Comparison of ENCODE assay signal across 21 cellular contexts in the genomic region with DNA sequence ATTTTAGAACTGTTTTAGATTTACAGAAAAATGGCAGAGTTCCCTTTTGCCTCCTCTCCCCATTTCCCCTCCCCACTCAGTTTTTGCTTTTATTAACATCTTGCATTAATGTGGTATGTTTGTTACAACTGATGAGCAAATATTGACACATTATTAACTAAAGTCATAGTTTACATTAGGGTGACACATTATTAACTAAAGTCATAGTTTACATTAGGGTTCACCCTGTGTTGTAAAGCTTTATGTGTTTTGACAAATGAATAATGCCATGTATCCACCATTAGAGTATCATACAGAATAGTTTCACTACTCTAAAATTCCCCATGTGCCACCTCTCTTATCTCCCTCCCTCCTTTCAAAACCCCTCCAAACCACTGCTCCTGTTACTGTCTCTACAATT.
DNase-seq lines count a peak whose midpoint lies in the region; ATAC-seq and TF ChIP-seq lines count a peak whose summit lies in the region.
"Had no signal": no experiment of that assay in that cellular context is flagged by ENCODE, and none has a peak within 500 bp of the region (broad histone marks: within the 10 kb centered on the region; RNA-seq: fewer than 3 reads in every experiment).

No MANE protein-coding gene starts in this region.

- no peaks in the 10 kb centered on the region for H3K9me2 ChIP-seq in SK-N-SH

- CTCF ChIA-PET in SK-N-SH (lab: Yijun Ruan, JAX) = no interaction called here

- no peaks in the 10 kb centered on the region for H3K4me1 Mint-ChIP-seq in T-helper 17 cell
- H3K4me1 Mint-ChIP-seq: CD14-positive monocyte; CD8-positive, alpha-beta memory T cell had no signal

- DNase-seq in SK-N-SH (no peak), RWPE2 (ENCODE audit: low spot score) (no peak), NCI-H2227 treated with DMSO at 0.1 percent for 48 hours (lab: John Stamatoyannopoulos, UW) (no peak), posterior vena cava (ENCODE audit: low spot score) (no peak), T-helper 17 cell (no peak)
- DNase-seq: ACHN; AML-193; BE2C; CD4-positive, alpha-beta T cell; CD8-positive, alpha-beta memory T cell; DMS 273 treated with DMSO at 0.1 percent for 48 hours; DMS53; DMS79 treated with DMSO at 0.1 percent for 48 hours; GF-D8; GOT3; H7 had no signal

- peaks cover 0 to 20% of the 10 kb centered on the region in 2 experiments for H3K36me3 ChIP-seq in SK-N-SH (replicated peaks in 1 of 2; ENCODE audit: control insufficient read depth in 1 of 2, insufficient read depth in 2 of 2, low read length in 1 of 2)
- H3K36me3 ChIP-seq in RWPE2 (ENCODE audit: low read depth) = no peaks in the 10 kb centered on the region
- H3K36me3 ChIP-seq: BE2C; BLaER1 treated with 17β-estradiol and CSF1 and Interleukin-3, amounts not matched to agents 10 nM and 100 nM had no signal

- H4K20me1 ChIP-seq in SK-N-SH (ENCODE audit: insufficient read depth) = no peaks in the 10 kb centered on the region
- H4K20me1 ChIP-seq: BLaER1 treated with 17β-estradiol and CSF1 and Interleukin-3, amounts not matched to agents 10 nM and 100 nM had no signal

- H3K9me3 ChIP-seq in SK-N-SH = no peaks in the 10 kb centered on the region
- no peaks in the 10 kb centered on the region for H3K9me3 ChIP-seq in RWPE2 (ENCODE audit: severe bottlenecking)
- H3K9me3 ChIP-seq in T-helper 17 cell (ENCODE audit: control insufficient read depth, low read length, poor library complexity, severe bottlenecking) = no peaks in the 10 kb centered on the region
- H3K9me3 ChIP-seq: BE2C; BLaER1 treated with 17β-estradiol and CSF1 and Interleukin-3, amounts not matched to agents 10 nM and 100 nM had no signal

- peaks cover 0 to under 1% of the 10 kb centered on the region in 2 experiments; a peak in 1 of 4 replicates for H3K4me1 ChIP-seq in SK-N-SH (ENCODE audit: control insufficient read depth in 1 of 2, insufficient read depth in 2 of 2, low read depth in 1 of 2, low read length in 1 of 2)
- H3K4me1 ChIP-seq in RWPE2 (ENCODE audit: insufficient read depth, poor library complexity, severe bottlenecking) = no peaks in the 10 kb centered on the region
- H3K4me1 ChIP-seq: BE2C; BLaER1 treated with 17β-estradiol and CSF1 and Interleukin-3, amounts not matched to agents 10 nM and 100 nM had no signal

- no peak overlapping the region; a peak in 1 of 4 replicates for H3K27ac ChIP-seq in SK-N-SH (ENCODE audit: low read depth in 2 of 2, low read length in 1 of 2)
- H3K27ac ChIP-seq in RWPE2 (ENCODE audit: poor library complexity, severe bottlenecking) = no peak overlapping the region
- H3K27ac ChIP-seq: 22Rv1; BLaER1 treated with 17β-estradiol and CSF1 and Interleukin-3, amounts not matched to agents 10 nM and 100 nM had no signal

- no peak overlapping the region for H3K27ac Mint-ChIP-seq in T-helper 17 cell
- H3K27ac Mint-ChIP-seq: CD14-positive monocyte; CD4-positive, alpha-beta T cell; CD8-positive, alpha-beta memory T cell had no signal

- intact Hi-C loops in posterior vena cava (cut with DNase I) = no loop called here

- no peak for TF ChIP-seq EP300 in SK-N-SH (IDR thresholded peaks at IDR 0.05; ENCODE audit: borderline replicate concordance in 1 of 2, low read depth in 1 of 2, low read length in 1 of 2)

- H3K4me3 ChIP-seq in SK-N-SH (ENCODE audit: low read depth in 2 of 2, low read length in 1 of 2) (no peak overlapping the region), RWPE2 (ENCODE audit: severe bottlenecking) (no peak overlapping the region)
- H3K4me3 ChIP-seq: BLaER1 treated with 17β-estradiol and CSF1 and Interleukin-3, amounts not matched to agents 10 nM and 100 nM had no signal

- H3K79me2 ChIP-seq in SK-N-SH (ENCODE audit: insufficient read depth) = peaks cover 92% of the 10 kb centered on the region

- H3F3A ChIP-seq in SK-N-SH (replicated peaks; ENCODE audit: insufficient read depth) = peaks cover 8% of the 10 kb centered on the region

- no peak overlapping the region for H3K4me3 Mint-ChIP-seq in T-helper 17 cell
- H3K4me3 Mint-ChIP-seq: CD14-positive monocyte; CD4-positive, alpha-beta T cell; CD8-positive, alpha-beta memory T cell had no signal

- H3K27me3 ChIP-seq in SK-N-SH (ENCODE audit: insufficient read depth) (no peaks in the 10 kb centered on the region), RWPE2 (ENCODE audit: insufficient read depth, poor library complexity, severe bottlenecking) (no peaks in the 10 kb centered on the region)
- H3K27me3 ChIP-seq: BE2C; BLaER1 treated with 17β-estradiol and CSF1 and Interleukin-3, amounts not matched to agents 10 nM and 100 nM had no signal

- ATAC-seq in SK-N-SH treated with all-trans-retinoic acid at 6 μM for 48 hours (no peak), RWPE2 (ENCODE audit: low read depth) (peak; percentile 40; the same call in 1 of the 3 replicates), esophagus mucosa (peak; percentile 28), T-helper 17 cell (no peak)

- TF ChIP-seq CTCF in SK-N-SH (IDR thresholded peaks at IDR 0.05) (no peak), RWPE2 (IDR thresholded peaks at IDR 0.05; ENCODE audit: poor library complexity, severe bottlenecking) (no peak)

- no peaks in the 10 kb centered on the region for H3K27me3 Mint-ChIP-seq in T-helper 17 cell
- H3K27me3 Mint-ChIP-seq: CD8-positive, alpha-beta memory T cell had no signal

- 0 out of 2 replicates have a peak overlapping the region, but pooled peaks have one; percentile 3 for H2AFZ ChIP-seq in SK-N-SH (ENCODE audit: low read depth)

- no peak overlapping the region for H3K9ac ChIP-seq in SK-N-SH
- H3K9ac ChIP-seq: BLaER1 treated with 17β-estradiol and CSF1 and Interleukin-3, amounts not matched to agents 10 nM and 100 nM had no signal

- POLR2A ChIA-PET in SK-N-SH (lab: Yijun Ruan, JAX) = no interaction called here

- TF ChIP-seq RAD21 in SK-N-SH (IDR thresholded peaks at IDR 0.05; ENCODE audit: low read length) = no peak

- H3K4me2 ChIP-seq in SK-N-SH = peak overlapping the region; percentile 48; the same call in 1 of the 2 replicates
- H3K4me2 ChIP-seq: BLaER1 treated with 17β-estradiol and CSF1 and Interleukin-3, amounts not matched to agents 10 nM and 100 nM had no signal

- H3K36me3 Mint-ChIP-seq in T-helper 17 cell (ENCODE audit: low read depth) = no peaks in the 10 kb centered on the region
- H3K36me3 Mint-ChIP-seq: CD14-positive monocyte had no signal

TF ChIP-seq in SK-N-SH, 30 proteins besides CTCF, POLR2A, EP300 and RAD21:
- TF ChIP-seq FOXM1 (IDR thresholded peaks at IDR 0.05; ENCODE audit: low read depth) (no peak), NFIC (IDR thresholded peaks at IDR 0.05; ENCODE audit: borderline replicate concordance) (no peak), GATA2 (CRISPR knock-in tag; IDR thresholded peaks at IDR 0.05) (no peak), EZH2phosphoT487 (IDR thresholded peaks at IDR 0.05; ENCODE audit: borderline replicate concordance, low read depth) (no peak), GABPA (IDR thresholded peaks at IDR 0.05; ENCODE audit: low read depth) (no peak), JUND (IDR thresholded peaks at IDR 0.05) (no peak), FOXJ3 (CRISPR knock-in tag; IDR thresholded peaks at IDR 0.05) (no peak), POLR2AphosphoS5 (IDR thresholded peaks at IDR 0.05; ENCODE audit: low read depth, low read length) (no peak)

TF ChIP-seq in SK-N-SH treated with all-trans-retinoic acid at 6 μM for 48 hours, 23 proteins besides CTCF, POLR2A, EP300 and RAD21 (continues in another document):
- TF ChIP-seq ZFP3 (CRISPR knock-in tag; IDR thresholded peaks at IDR 0.05) (no peak), OSR1 (CRISPR knock-in tag; IDR thresholded peaks at IDR 0.05) (no peak), PPARA (CRISPR knock-in tag; IDR thresholded peaks at IDR 0.05; ENCODE audit: borderline replicate concordance) (no peak), CREB5 (CRISPR knock-in tag; IDR thresholded peaks at IDR 0.05; ENCODE audit: low read depth) (no peak), GLIS3 (CRISPR knock-in tag; IDR thresholded peaks at IDR 0.05) (no peak), ISL1 (CRISPR knock-in tag; IDR thresholded peaks at IDR 0.05) (no peak), TCF4 (CRISPR knock-in tag; IDR thresholded peaks at IDR 0.05; ENCODE audit: borderline replicate concordance) (no peak), CSRNP3 (CRISPR knock-in tag; IDR thresholded peaks at IDR 0.05) (no peak), ZNF8 (CRISPR knock-in tag; IDR thresholded peaks at IDR 0.05) (no peak), ESRRG (CRISPR knock-in tag; IDR thresholded peaks at IDR 0.05) (no peak), ARNTL (CRISPR knock-in tag; IDR thresholded peaks at IDR 0.05; ENCODE audit: borderline replicate concordance, low read depth) (no peak), SNAI2 (CRISPR knock-in tag; IDR thresholded peaks at IDR 0.05) (no peak), ZNF565 (CRISPR knock-in tag; conservative IDR thresholded peaks at IDR 0.05; ENCODE audit: low read depth) (no peak), ZFP30 (CRISPR knock-in tag; IDR thresholded peaks at IDR 0.05) (no peak), ZNF70 (CRISPR knock-in tag; IDR thresholded peaks at IDR 0.05) (no peak), TOX (CRISPR knock-in tag; IDR thresholded peaks at IDR 0.05; ENCODE audit: borderline replicate concordance) (no peak)

Comparison
In these comparisons a context has a peak if more than half of its experiments do, and no peak if none do; other contexts are left out.
1. ATAC-seq: peak in RWPE2 (single experiment) and esophagus mucosa (single experiment); none in SK-N-SH treated with all-trans-retinoic acid at 6 μM for 48 hours (single experiment) and T-helper 17 cell (single experiment).